9 cellular contexts compared by ENCODE assay signal in genomic region chr15:64503197-64503596, GRCh38. TPM values are rescaled to one million over a fixed set of nuclear protein-coding genes. Genes with fewer than 3 reads are reported as not detected.
A peak's percentile ranks its signal among the peaks of the same experiment; 100 is the strongest.
DNase-seq lines count a peak whose midpoint lies in the region; ATAC-seq, FAIRE-seq and TF ChIP-seq lines count a peak whose summit lies in the region.
"Had no signal": no experiment of that assay in that cellular context is flagged by ENCODE, and none has a peak within 500 bp of the region (broad histone marks: within the 10 kb centered on the region; RNA-seq: fewer than 3 reads in every experiment).

No MANE protein-coding gene starts in this region.

- H3K36me3 ChIP-seq in mesenchymal stem cell (ENCODE audit: control insufficient read depth in 1 of 2, insufficient read depth in 2 of 2, low read depth in 1 of 2, low read length in 2 of 2), result peaks cover 18 to 53% of the 10 kb centered on the region in 2 experiments

- peak overlapping the region in 1 of 2 experiments; percentile 58 for H3K18ac ChIP-seq in mesenchymal stem cell (ENCODE audit: low read depth in 1 of 2, low read length in 2 of 2)

- no peak for ATAC-seq in HG02678 (IDR thresholded peaks at IDR 0.05; ENCODE audit: unreplicated experiment)

- no peak overlapping the region for H3K4ac ChIP-seq in mesenchymal stem cell (ENCODE audit: low read depth in 1 of 2, low read length in 2 of 2)

- no peak overlapping the region for H2BK15ac ChIP-seq in mesenchymal stem cell (ENCODE audit: low read depth, poor library complexity, severe bottlenecking)

- no peak overlapping the region for H2AFZ ChIP-seq in mesenchymal stem cell (ENCODE audit: low read depth, low read length)

- H2BK5ac ChIP-seq in mesenchymal stem cell (ENCODE audit: low read depth, low read length, poor library complexity, severe bottlenecking), result no peak overlapping the region

- H3K9ac ChIP-seq in mesenchymal stem cell (ENCODE audit: low read length), result peak overlapping the region; percentile 3

- H3K27me3 ChIP-seq in mesenchymal stem cell (ENCODE audit: control insufficient read depth in 1 of 2, insufficient read depth in 1 of 2, low read length in 2 of 2), result no peaks in the 10 kb centered on the region
- H3K27me3 ChIP-seq: pancreas had no signal

- H3K14ac ChIP-seq in mesenchymal stem cell (ENCODE audit: low read length in 2 of 2), result no peak overlapping the region

- H3K4me1 ChIP-seq in mesenchymal stem cell (ENCODE audit: control insufficient read depth, insufficient read depth, low read depth, low read length), result peaks cover 3% of the 10 kb centered on the region

- peaks cover 27% of the 10 kb centered on the region for H3K79me1 ChIP-seq in mesenchymal stem cell (replicated peaks; ENCODE audit: low read length, poor library complexity, severe bottlenecking)

- TF ChIP-seq CTCF in coronary artery (IDR thresholded peaks at IDR 0.05), result no peak

- H2BK120ac ChIP-seq in mesenchymal stem cell (ENCODE audit: low read depth, low read length), result peak overlapping the region; percentile 42

- WGBS in mesenchymal stem cell, result 13% methylated on average over 3 of the region's 4 CpGs

- peak overlapping the region; percentile 81 for H3K27ac ChIP-seq in angular gyrus (ENCODE audit: low read depth, low read length)
- no peak overlapping the region for H3K27ac ChIP-seq in mesenchymal stem cell (ENCODE audit: low read length, poor library complexity, severe bottlenecking)
- peak overlapping the region in 1 of 2 donors; percentile 44 for H3K27ac ChIP-seq in coronary artery

- H3K4me3 ChIP-seq in mesenchymal stem cell (ENCODE audit: insufficient read depth in 1 of 2, low read depth in 1 of 2, low read length in 2 of 2) (no peak overlapping the region), coronary artery (no peak overlapping the region)
- H3K4me3 ChIP-seq: pancreas had no signal

- no peak overlapping the region for H3K23ac ChIP-seq in mesenchymal stem cell (ENCODE audit: low read length in 2 of 2)

- DNase-seq in AG08395 (ENCODE audit: low spot score) (peak; percentile 39), HTR-8/SVneo (ENCODE audit: insufficient read length, low spot score) (peak; percentile 13), mesenchymal stem cell (peak; percentile 88), NCI-H1092 (lab: John Stamatoyannopoulos, UW) (no peak), SHP77 treated with DMSO at 0.1 percent for 48 hours (lab: John Stamatoyannopoulos, UW) (no peak), coronary artery (ENCODE audit: low spot score) (no peak)
- DNase-seq: pancreas had no signal

- no peak for FAIRE-seq in HTR-8/SVneo (lab: Jason Lieb, UNC)
- FAIRE-seq: pancreas had no signal

- no peak overlapping the region for H4K8ac ChIP-seq in mesenchymal stem cell (ENCODE audit: low read length)

- H4K91ac ChIP-seq in mesenchymal stem cell (ENCODE audit: low read length), result no peak overlapping the region

- H3K4me2 ChIP-seq in mesenchymal stem cell (ENCODE audit: low read length, poor library complexity, severe bottlenecking), result no peak overlapping the region

- H3K9me3 ChIP-seq in mesenchymal stem cell (ENCODE audit: control insufficient read depth, low read length), result no peaks in the 10 kb centered on the region
- H3K9me3 ChIP-seq: pancreas had no signal

- H2BK12ac ChIP-seq in mesenchymal stem cell (ENCODE audit: low read length in 2 of 2), result no peak overlapping the region

- no peak overlapping the region for H2AK5ac ChIP-seq in mesenchymal stem cell (ENCODE audit: low read length, severe bottlenecking)

RNA-seq across cellular contexts. Expression of gene ZNF609, which starts 42.8 kb away (rescaled TPM):
- 16.4 TPM for polyA plus RNA-seq in mesenchymal stem cell (2013, experiment 1 of 2)
- 15.5 TPM for polyA plus RNA-seq in mesenchymal stem cell (2013, experiment 2 of 2)

Comparison
In these comparisons a context has a peak if more than half of its experiments do, and no peak if none do; other contexts are left out.
1. DNase-seq: peak in AG08395 (single experiment), HTR-8/SVneo (single experiment) and mesenchymal stem cell (single experiment); none in NCI-H1092 (single experiment), SHP77 treated with DMSO at 0.1 percent for 48 hours (single experiment) and coronary artery (single experiment).